8 cellular contexts compared by ENCODE assay signal in the genomic region with DNA sequence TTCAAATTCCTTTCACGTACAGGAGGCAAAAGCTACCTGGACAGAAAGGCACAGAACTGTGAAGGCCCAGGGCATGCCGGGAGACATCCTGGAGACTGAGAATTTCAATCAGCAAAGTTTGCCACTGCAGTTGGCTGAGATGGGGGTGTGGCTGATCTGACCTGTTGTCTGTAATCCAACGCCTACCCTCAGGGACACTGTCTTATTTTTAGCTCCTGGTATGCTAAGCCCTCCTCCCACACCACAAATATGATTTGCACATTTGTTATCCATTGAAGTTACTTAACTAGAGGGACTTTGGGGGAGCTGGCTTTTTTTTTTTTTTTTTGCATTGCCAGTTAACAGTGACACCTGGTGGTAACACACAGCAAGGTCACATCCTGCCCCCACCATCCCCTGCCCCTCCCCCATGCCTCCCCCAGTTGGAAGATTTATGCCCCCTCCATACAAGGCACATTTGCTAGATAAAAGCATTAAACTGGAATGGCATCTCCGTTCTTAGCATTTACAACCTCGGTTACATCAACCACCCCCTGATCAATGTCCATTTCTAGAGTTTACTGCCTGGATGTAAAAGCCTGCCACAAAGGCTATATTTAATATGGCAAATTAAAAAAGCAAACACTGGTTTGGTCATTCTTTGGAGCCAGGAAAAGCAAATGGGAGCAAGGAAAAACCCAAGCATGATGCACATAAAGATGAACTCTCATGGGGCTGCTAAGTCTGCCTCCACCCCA. TPM values are rescaled to one million over a fixed set of nuclear protein-coding genes. Genes with fewer than 3 reads are reported as not detected.
DNase-seq lines count a peak whose midpoint lies in the region; ATAC-seq and TF ChIP-seq lines count a peak whose summit lies in the region.

No MANE protein-coding gene starts in this region.

- H3K4me3 Mint-ChIP-seq in activated CD4-positive, alpha-beta T cell treated with anti-CD3 and anti-CD28 coated beads for 36 hours = no peak overlapping the region

- intact Hi-C loops in activated CD4-positive, alpha-beta T cell treated with anti-CD3 and anti-CD28 coated beads for 36 hours (cut with DNase I, micrococcal nuclease) = loop anchor here (1.0 to 5.0 kb wide), 6 partner anchors 90 to 429 kb away; partner anchors contain the start of genes VSTM2L (in 2 of the 2) and CTNNBL1 (in 1 of the 2)
- intact Hi-C loops in left ventricle myocardium inferior (cut with micrococcal nuclease) = loop anchor here (10.0 kb wide), 1 partner anchor 428 kb away; no protein-coding TSS in a partner anchor

- H3K4me1 Mint-ChIP-seq in activated CD4-positive, alpha-beta T cell treated with anti-CD3 and anti-CD28 coated beads for 36 hours = peaks cover 21% of the 10 kb centered on the region

- CTCF ChIA-PET in activated CD4-positive, alpha-beta T cell treated with anti-CD3 and anti-CD28 coated beads for 36 hours (lab: Charles Lee) = interaction anchor here (0.6 to 2.1 kb wide), 9 partner anchors 12 to 788 kb away, joined by 3 to 8 read pairs (median 3); no protein-coding TSS in a partner anchor

- H3K36me3 ChIP-seq in Karpas-422 (ENCODE audit: insufficient read depth, low read length) (peaks cover 17% of the 10 kb centered on the region; the same call in 1 of the 2 replicates), left ventricle myocardium inferior (peaks cover 50% of the 10 kb centered on the region)

- H3K27ac Mint-ChIP-seq in activated CD4-positive, alpha-beta T cell treated with anti-CD3 and anti-CD28 coated beads for 36 hours = no peak overlapping the region

- H3K4me3 ChIP-seq in Karpas-422 (ENCODE audit: low read length) (no peak overlapping the region), left ventricle myocardium inferior (no peak overlapping the region)

- TF ChIP-seq CTCF in left ventricle myocardium inferior (IDR thresholded peaks at IDR 0.05; ENCODE audit: borderline replicate concordance) = peak; percentile 76

- POLR2A ChIA-PET in activated CD4-positive, alpha-beta T cell treated with anti-CD3 and anti-CD28 coated beads for 36 hours (lab: Charles Lee) = no interaction called here

- no peaks in the 10 kb centered on the region for H3K9me2 ChIP-seq in Karpas-422 (replicated peaks; ENCODE audit: insufficient read depth, low read length)

- H3K36me3 Mint-ChIP-seq in activated CD4-positive, alpha-beta T cell treated with anti-CD3 and anti-CD28 coated beads for 36 hours (ENCODE audit: low read depth) = peaks cover 58% of the 10 kb centered on the region

- no peak overlapping the region for H2AFZ ChIP-seq in Karpas-422 (ENCODE audit: low read length)

- peaks cover 3% of the 10 kb centered on the region; the same call in 1 of the 2 replicates for H3K4me1 ChIP-seq in Karpas-422 (ENCODE audit: low read length)
- peaks cover 87% of the 10 kb centered on the region for H3K4me1 ChIP-seq in left ventricle myocardium inferior

- H4K20me1 ChIP-seq in Karpas-422 (ENCODE audit: insufficient read depth, low read depth, low read length) = no peaks in the 10 kb centered on the region

- H3K27me3 ChIP-seq in Karpas-422 (ENCODE audit: low read length) = no peaks in the 10 kb centered on the region
- H3K27me3 ChIP-seq in left ventricle myocardium inferior (ENCODE audit: low read depth) = no peaks in the 10 kb centered on the region

- H3K27ac ChIP-seq in Karpas-422 (ENCODE audit: low read length) (no peak overlapping the region), left ventricle myocardium inferior (replicated peaks) (peak overlapping the region; percentile 91)

- H3K27me3 Mint-ChIP-seq in activated CD4-positive, alpha-beta T cell treated with anti-CD3 and anti-CD28 coated beads for 36 hours = no peaks in the 10 kb centered on the region

- no peak overlapping the region for H3K9ac ChIP-seq in Karpas-422 (ENCODE audit: low read length)

- peak; percentile 47 for DNase-seq in activated CD4-positive, alpha-beta T cell treated with anti-CD3 and anti-CD28 coated beads for 36 hours
- no peak for DNase-seq in activated CD4-positive, alpha-beta T cell treated with anti-CD3 and anti-CD28 coated beads for 1 hour
- DNase-seq in Karpas-422 (peak; percentile 77), left ventricle myocardium inferior (peak; percentile 39), stromal cell of bone marrow (ENCODE audit: low read depth) (peak; percentile 35), T1000 (lab: John Stamatoyannopoulos, UW) (no peak)
- DNase-seq in activated CD4-positive, alpha-beta T cell treated with anti-CD3 and anti-CD28 coated beads for 48 hours = peak; percentile 30

- H3K9me3 ChIP-seq in Karpas-422 (ENCODE audit: low read length) (no peaks in the 10 kb centered on the region), left ventricle myocardium inferior (replicated peaks) (no peaks in the 10 kb centered on the region)

- H3K9me3 Mint-ChIP-seq in activated CD4-positive, alpha-beta T cell treated with anti-CD3 and anti-CD28 coated beads for 36 hours (ENCODE audit: low read depth) = no peaks in the 10 kb centered on the region

- ATAC-seq in activated CD4-positive, alpha-beta T cell treated with anti-CD3 and anti-CD28 coated beads for 36 hours = no peak
- no peak for ATAC-seq in GM21447 (IDR thresholded peaks at IDR 0.05; ENCODE audit: unreplicated experiment)

- no peaks in the 10 kb centered on the region for H3K79me2 ChIP-seq in Karpas-422 (ENCODE audit: low read length)

- no peak overlapping the region for H3K4me2 ChIP-seq in Karpas-422 (ENCODE audit: low read depth, low read length, poor library complexity, severe bottlenecking)

RNA-seq across cellular contexts. Expression of gene TTI1, which starts 40.3 kb away (rescaled TPM):
- 10 to 100 TPM; 35.6 to 36.7 TPM for total RNA-seq in activated CD4-positive, alpha-beta T cell treated with anti-CD3 and anti-CD28 coated beads for 36 hours
- total RNA-seq in Karpas-422 (2014; rRNA removed; shearing (Covaris generic); ENCODE audit: low replicate concordance) = 22.7 and 38.3 TPM in 2 replicates
- total RNA-seq in left ventricle myocardium inferior = 12.1 TPM

RNA-seq across cellular contexts. Expression of gene RPRD1B, which starts 40.6 kb away (rescaled TPM):
- 10 to 100 TPM; 29.9 to 36.4 TPM for total RNA-seq in activated CD4-positive, alpha-beta T cell treated with anti-CD3 and anti-CD28 coated beads for 36 hours
- 20.3 and 68.2 TPM in 2 replicates for total RNA-seq in Karpas-422 (2014; rRNA removed; shearing (Covaris generic); ENCODE audit: low replicate concordance)
- total RNA-seq in left ventricle myocardium inferior = 58.9 TPM

Comparison
In these comparisons a context has a peak if more than half of its experiments do, and no peak if none do; other contexts are left out.
1. DNase-seq: peak in activated CD4-positive, alpha-beta T cell treated with anti-CD3 and anti-CD28 coated beads for 36 hours (single experiment), Karpas-422 (single experiment), activated CD4-positive, alpha-beta T cell treated with anti-CD3 and anti-CD28 coated beads for 48 hours (single experiment), left ventricle myocardium inferior (single experiment) and stromal cell of bone marrow (single experiment); none in activated CD4-positive, alpha-beta T cell treated with anti-CD3 and anti-CD28 coated beads for 1 hour (single experiment) and T1000 (single experiment).